ENCODE assay signal across 11 cellular contexts in the genomic region with DNA sequence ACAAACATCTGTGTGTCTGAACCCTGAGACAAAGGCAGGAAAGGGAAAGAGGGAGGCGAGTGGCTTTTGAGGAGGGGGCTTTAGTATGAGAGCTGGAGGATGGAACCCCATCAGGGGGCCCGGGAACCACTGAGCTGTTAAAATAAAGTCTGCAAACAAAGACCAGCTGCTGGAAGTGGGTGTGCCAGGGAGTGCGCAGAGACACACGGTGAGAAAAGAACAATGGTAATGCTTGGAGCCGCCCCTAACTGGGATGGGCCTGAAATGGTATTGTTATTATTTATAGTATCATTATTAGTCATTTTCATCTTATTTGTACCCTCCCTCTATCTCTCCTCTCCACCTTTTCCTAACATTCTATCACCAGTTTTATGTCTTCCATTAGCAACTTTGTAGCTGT. TPM values are rescaled to one million over a fixed set of nuclear protein-coding genes. Genes with fewer than 3 reads are reported as not detected.
A peak's percentile ranks its signal among the peaks of the same experiment; 100 is the strongest.
DNase-seq lines count a peak whose midpoint lies in the region; ATAC-seq, FAIRE-seq and TF ChIP-seq lines count a peak whose summit lies in the region.
"Not testable (repeated sequence)": the region's sequence is repeated elsewhere in the genome, so short reads cannot be mapped to it uniquely, and the experiment has no call there.
"Had no signal": no experiment of that assay in that cellular context is flagged by ENCODE, and none has a peak within 500 bp of the region (broad histone marks: within the 10 kb centered on the region; RNA-seq: fewer than 3 reads in every experiment).

No MANE protein-coding gene starts in this region.

- not testable (repeated sequence) for H3K9me3 Mint-ChIP-seq in T-cell; activated T-cell treated with anti-CD3 and anti-CD28 coated beads, Interleukin-2, amount 50 U/mL, for 4 hours; nephron; stimulated activated naive CD8-positive, alpha-beta T cell treated with anti-CD3 and anti-CD28 coated beads, Interleukin-15, Interleukin-2, amounts not matched to agents 100 ng/mL and 50 ng/mL, for 24 hours

- ATAC-seq in T-cell (replicated peaks in 1 of 4); activated T-cell treated with anti-CD3 and anti-CD28 coated beads, Interleukin-2, amount 50 U/mL, for 4 hours; GM12878; left lung: not testable (repeated sequence)

- H3K79me2 ChIP-seq in GM12878 (ENCODE audit: control insufficient read depth, insufficient read depth, low read length), result peaks cover 23% of the 10 kb centered on the region

- H3K4me1 ChIP-seq in GM12878 (ENCODE audit: control insufficient read depth, insufficient read depth, low read length) (peaks cover 45% of the 10 kb centered on the region), esophagus muscularis mucosa (peaks cover 50 to 73% (median 66%) of the 10 kb centered on the region in 4 donors), left lung (peaks cover 15 to 70% of the 10 kb centered on the region in 2 donors)

- not testable (repeated sequence) for DNase-seq in T-cell; activated T-cell treated with anti-CD3 and anti-CD28 coated beads, Interleukin-2, amount 50 U/mL, for 4 hours; GM12878 (ENCODE audit: low read depth, low spot score); esophagus muscularis mucosa (ENCODE audit: extremely low spot score); left lung

- not testable (repeated sequence) for TF ChIP-seq RAD21 in GM12878 (IDR thresholded peaks at IDR 0.05; ENCODE audit: insufficient read depth, low read depth, low read length)

- not testable (repeated sequence) for FAIRE-seq in GM12878 (lab: Jason Lieb, UNC)

- H3K4me3 ChIP-seq in GM12878 (peak overlapping the region; percentile 91; the same call in 1 of the 2 replicates), esophagus muscularis mucosa (peak overlapping the region in 3 of 4 donors; percentile 50 to 60 (median 52)), left lung (peak overlapping the region in 1 of 2 donors; percentile 72)

- H3K27me3 ChIP-seq in GM12878 (replicated peaks in 1 of 2; ENCODE audit: control insufficient read depth in 2 of 2, insufficient read depth in 2 of 2, low read length in 1 of 2); esophagus muscularis mucosa; left lung: not testable (repeated sequence)

- H2AFZ ChIP-seq in GM12878 (ENCODE audit: control insufficient read depth, low read depth, low read length), result not testable (repeated sequence)

- peaks cover 32% of the 10 kb centered on the region for H3K36me3 Mint-ChIP-seq in T-cell
- peaks cover 32% of the 10 kb centered on the region for H3K36me3 Mint-ChIP-seq in activated T-cell treated with anti-CD3 and anti-CD28 coated beads, Interleukin-2, amount 50 U/mL, for 4 hours (ENCODE audit: insufficient read depth)
- not testable (repeated sequence) for H3K36me3 Mint-ChIP-seq in nephron (ENCODE audit: low read depth)
- H3K36me3 Mint-ChIP-seq in stimulated activated naive CD8-positive, alpha-beta T cell treated with anti-CD3 and anti-CD28 coated beads, Interleukin-15, Interleukin-2, amounts not matched to agents 100 ng/mL and 50 ng/mL, for 24 hours (ENCODE audit: low read depth), result peaks cover 28% of the 10 kb centered on the region

- not testable (repeated sequence) for H3K27ac ChIP-seq in GM12878 (ENCODE audit: control insufficient read depth, insufficient read depth)
- H3K27ac ChIP-seq in esophagus muscularis mucosa (replicated peaks in 1 of 4), result peak overlapping the region; percentile 79 to 86 (median 84)
- H3K27ac ChIP-seq in left lung, result peak overlapping the region; percentile 82 to 85

- no CpG with 5 or more reads among the region's 5 CpGs for WGBS in GM12878 (ENCODE audit: insufficient coverage, insufficient replicate concordance, low lambda C conversion rate, missing lambda C conversion rate)
- WGBS in esophagus muscularis mucosa, result 100% methylated on average over 1 of the region's 5 CpGs

- H3K4me2 ChIP-seq in GM12878 (ENCODE audit: control insufficient read depth, insufficient read depth), result peak overlapping the region; percentile 54; the same call in 1 of the 2 replicates

- H3K27ac Mint-ChIP-seq in T-cell, result peak overlapping the region; percentile 73 to 78
- H3K27ac Mint-ChIP-seq in nephron, result peak overlapping the region in 2 of 3 experiments; percentile 64 to 74
- H3K27ac Mint-ChIP-seq in stimulated activated naive CD8-positive, alpha-beta T cell treated with anti-CD3 and anti-CD28 coated beads, Interleukin-15, Interleukin-2, amounts not matched to agents 100 ng/mL and 50 ng/mL, for 24 hours, result peak overlapping the region; percentile 61

- not testable (repeated sequence) for H4K20me1 ChIP-seq in GM12878 (ENCODE audit: control insufficient read depth, insufficient read depth)

- peak overlapping the region in 2 of 3 donors; percentile 28 to 96 for H3K4me3 Mint-ChIP-seq in T-cell
- peak overlapping the region; percentile 87 for H3K4me3 Mint-ChIP-seq in activated T-cell treated with anti-CD3 and anti-CD28 coated beads, Interleukin-2, amount 50 U/mL, for 4 hours
- not testable (repeated sequence) for H3K4me3 Mint-ChIP-seq in nephron
- peak overlapping the region; percentile 21 for H3K4me3 Mint-ChIP-seq in stimulated activated naive CD8-positive, alpha-beta T cell treated with anti-CD3 and anti-CD28 coated beads, Interleukin-15, Interleukin-2, amounts not matched to agents 100 ng/mL and 50 ng/mL, for 24 hours

- not testable (repeated sequence) for H3K27me3 Mint-ChIP-seq in T-cell; activated T-cell treated with anti-CD3 and anti-CD28 coated beads, Interleukin-2, amount 50 U/mL, for 4 hours (ENCODE audit: low read depth); nephron (ENCODE audit: low read depth); stimulated activated naive CD8-positive, alpha-beta T cell treated with anti-CD3 and anti-CD28 coated beads, Interleukin-15, Interleukin-2, amounts not matched to agents 100 ng/mL and 50 ng/mL, for 24 hours

- H3K4me1 Mint-ChIP-seq in T-cell (peaks cover 52 to 71% (median 62%) of the 10 kb centered on the region in 3 donors), nephron (peaks cover 58% of the 10 kb centered on the region)
- H3K4me1 Mint-ChIP-seq in activated T-cell treated with anti-CD3 and anti-CD28 coated beads, Interleukin-2, amount 50 U/mL, for 4 hours (ENCODE audit: low read depth), result peaks cover 75% of the 10 kb centered on the region
- peaks cover 71% of the 10 kb centered on the region for H3K4me1 Mint-ChIP-seq in stimulated activated naive CD8-positive, alpha-beta T cell treated with anti-CD3 and anti-CD28 coated beads, Interleukin-15, Interleukin-2, amounts not matched to agents 100 ng/mL and 50 ng/mL, for 24 hours (ENCODE audit: low read depth)

- POLR2A ChIA-PET in T-cell (lab: Charles Lee), result interaction anchor here in 1 of 2 donors (0.5 kb wide), 1 partner anchor 62 kb away, joined by 3 read pairs; no protein-coding TSS in a partner anchor
- POLR2A ChIA-PET in GM12878 (lab: Charles Lee), result interaction anchor here (1.5 to 6.5 kb wide), 2 partner anchors 16 kb away, joined by 5 to 99 read pairs; partner anchors contain the start of gene APOL2

- SMC1A ChIA-PET in GM12878 (lab: Charles Lee; ENCODE audit: uncharacterized antibody, unreplicated experiment), result interaction anchor here (0.8 to 9.8 kb wide), 3 partner anchors 8 to 22 kb away, joined by 3 to 165 read pairs (median 4); partner anchors contain the start of gene APOL2

- not testable (repeated sequence) for H3K9me3 ChIP-seq in GM12878 (replicated peaks; ENCODE audit: control insufficient read depth, insufficient read depth, low read length); esophagus muscularis mucosa; left lung

- peaks cover 0 to 16% of the 10 kb centered on the region in 2 experiments; a peak in 2 of 4 replicates for H3K36me3 ChIP-seq in GM12878 (ENCODE audit: control insufficient read depth in 2 of 2, insufficient read depth in 2 of 2, low read length in 1 of 2)
- peaks cover 0 to 17% (median 9%) of the 10 kb centered on the region in 4 donors for H3K36me3 ChIP-seq in esophagus muscularis mucosa
- peaks cover 0 to 13% of the 10 kb centered on the region in 2 donors for H3K36me3 ChIP-seq in left lung

- not testable (repeated sequence) for BruUV-seq in GM12878 (replicated peaks; lab: Mats Ljungman, UMichigan)

- TF ChIP-seq POLR2A in GM12878 (IDR thresholded peaks at IDR 0.05; ENCODE audit: low read depth, low read length); esophagus muscularis mucosa (IDR thresholded peaks at IDR 0.05; ENCODE audit: low read depth): not testable (repeated sequence)

- RAD21 ChIA-PET in GM12878 (lab: Charles Lee; ENCODE audit: unreplicated experiment), result interaction anchor here (12.0 kb wide), 1 partner anchor 17 kb away, joined by 100 read pairs; the partner anchor contains the start of gene APOL2

- intact Hi-C loops in GM12878 (cut with micrococcal nuclease; ENCODE audit: unreplicated experiment); left lung (cut with DNase I): not testable (repeated sequence)
- intact Hi-C loops in esophagus muscularis mucosa (cut with DNase I), result loop anchor here (5.0 kb wide), 1 partner anchor 53 kb away; the partner anchor contains the start of gene APOL4

- TF ChIP-seq EP300 in GM12878 (IDR thresholded peaks at IDR 0.05; ENCODE audit: borderline replicate concordance in 1 of 2, control insufficient read depth in 1 of 2, low read depth in 2 of 2, low read length in 2 of 2); esophagus muscularis mucosa (IDR thresholded peaks at IDR 0.05): not testable (repeated sequence)

- in situ Hi-C loops in GM12878 (cut with MboI), result not testable (repeated sequence)

- TF ChIP-seq CTCF in GM12878 (IDR thresholded peaks at IDR 0.05 in 2 of 3, conservative IDR thresholded peaks at IDR 0.05 in 1 of 3; ENCODE audit: control insufficient read depth in 2 of 3, extremely low read depth in 1 of 3, insufficient read depth in 1 of 3, low read depth in 3 of 3, low read length in 3 of 3); esophagus muscularis mucosa (IDR thresholded peaks at IDR 0.05); left lung (IDR thresholded peaks at IDR 0.05); nephron (IDR thresholded peaks at IDR 0.05; ENCODE audit: unreplicated experiment in 3 of 3): not testable (repeated sequence)

- H3K9ac ChIP-seq in GM12878 (ENCODE audit: control insufficient read depth, insufficient read depth, low read length), result not testable (repeated sequence)

- CTCF ChIA-PET in T-cell (lab: Charles Lee), result interaction anchor here in 1 of 2 donors (0.7 kb wide), 1 partner anchor 16 kb away, joined by 3 read pairs; the partner anchor contains the start of gene APOL2
- CTCF ChIA-PET in GM12878 (lab: Yijun Ruan, JAX), result interaction anchor here (2.1 to 13.2 kb wide), 2 partner anchors 16 to 23 kb away, joined by 5 to 153 read pairs; partner anchors contain the start of gene APOL2

RNA-seq across cellular contexts. Expression of gene APOL1, which starts 2.6 kb away (rescaled TPM):
- total RNA-seq in T-cell (10 to 100 TPM; 15.7 to 29.5 (median 19.8) TPM), GM12878 (2014; rRNA removed) (13.7 and 14.4 TPM in 2 replicates), GM12878 (2014; rRNA removed; fragmentation: Illumina TruSeq; extraction: Trizol) (12.6 and 13.1 TPM in 2 replicates), GM12878 (2021) (27.4 and 28.6 TPM in 2 replicates), esophagus muscularis mucosa (10 to 100 TPM; 19.0 to 48.8 (median 28.0) TPM), left lung (100 to 1,000 TPM in 1 of 2 donors, 10 to 100 TPM in 1; 89.4 to 109 TPM)
- total RNA-seq in activated T-cell treated with anti-CD3 and anti-CD28 coated beads, Interleukin-2, amount 50 U/mL, for 4 hours, result 10 to 100 TPM; 39.8 to 53.1 (median 42.0) TPM
- total RNA-seq in GM12878 (2013; cell fraction: nucleolus; rRNA removed), result 27.2 and 29.3 TPM in 2 replicates
- 63.5 TPM for polyA plus RNA-seq in GM12878 (2011; ENCODE audit: low read depth)
- polyA plus RNA-seq in GM12878 (2011; rRNA removed) (27.2 and 42.0 TPM in 2 replicates), GM12878 (2014; fragmentation: Illumina TruSeq; extraction: Trizol) (20.6 and 25.3 TPM in 2 replicates), GM12878 (2014; fragmentation: Nextera tagmentation; extraction: Ambion mirVana) (10 to 100 TPM in 1 of 2 experiments, 1 to 10 TPM in 1; 9.0 to 10.7 TPM), GM12878 (2014; rRNA removed) (18.3 and 18.7 TPM in 2 replicates), GM12878 (2016; fragmentation: Nextera tagmentation; extraction: Ambion mirVana) (10 to 100 TPM; 17.2 to 18.0 TPM)
- polyA plus RNA-seq in GM12878 (2011; cell fraction: cytosol; rRNA removed), result 38.4 and 39.9 TPM in 2 replicates
- polyA plus RNA-seq in GM12878 (2011; cell fraction: nucleus; rRNA removed), result 65.7 and 104 TPM in 2 replicates
- 68.7 and 73.3 TPM in 2 replicates for polyA plus RNA-seq in GM12878 (2012)
- 33.8 and 34.1 TPM in 2 replicates for polyA minus RNA-seq in GM12878 (2011; rRNA and poly(A)+ RNA removed)
- 11.8 and 16.4 TPM in 2 replicates for polyA minus RNA-seq in GM12878 (2011; cell fraction: cytosol; rRNA and poly(A)+ RNA removed)
- polyA minus RNA-seq in GM12878 (2011; cell fraction: nucleus; rRNA and poly(A)+ RNA removed), result 15.2 and 21.3 TPM in 2 replicates
- polyA plus RNA-seq: neural cell had no signal

RNA-seq across cellular contexts. Expression of gene APOL2, which starts 16.2 kb away (rescaled TPM):
- total RNA-seq in T-cell (10 to 100 TPM; 38.3 to 80.7 (median 70.6) TPM), GM12878 (2014; rRNA removed) (25.1 and 26.6 TPM in 2 replicates), GM12878 (2014; rRNA removed; fragmentation: Illumina TruSeq; extraction: Trizol) (27.0 and 27.3 TPM in 2 replicates), GM12878 (2021) (29.0 and 32.9 TPM in 2 replicates), esophagus muscularis mucosa (10 to 100 TPM; 22.0 to 41.9 (median 34.4) TPM), left lung (10 to 100 TPM; 51.3 to 63.0 TPM)
- total RNA-seq in activated T-cell treated with anti-CD3 and anti-CD28 coated beads, Interleukin-2, amount 50 U/mL, for 4 hours, result 100 to 1,000 TPM in 2 of 3 donors, 10 to 100 TPM in 1; 99.6 to 117 (median 106) TPM
- total RNA-seq in GM12878 (2013; cell fraction: nucleolus; rRNA removed), result 49.8 and 51.5 TPM in 2 replicates
- 33.3 TPM for polyA plus RNA-seq in GM12878 (2011; ENCODE audit: low read depth)
- polyA plus RNA-seq in GM12878 (2011; rRNA removed) (32.6 and 39.9 TPM in 2 replicates), GM12878 (2014; fragmentation: Illumina TruSeq; extraction: Trizol) (22.3 and 24.9 TPM in 2 replicates), GM12878 (2014; fragmentation: Nextera tagmentation; extraction: Ambion mirVana) (10 to 100 TPM in 1 of 2 experiments, 1 to 10 TPM in 1; 4.4 to 14.7 TPM), GM12878 (2014; rRNA removed) (26.9 and 27.4 TPM in 2 replicates), GM12878 (2016; fragmentation: Nextera tagmentation; extraction: Ambion mirVana) (10 to 100 TPM; 12.3 to 13.7 TPM)
- polyA plus RNA-seq in GM12878 (2011; cell fraction: cytosol; rRNA removed), result 46.3 and 57.5 TPM in 2 replicates
- polyA plus RNA-seq in GM12878 (2011; cell fraction: nucleus; rRNA removed), result 60.3 and 68.3 TPM in 2 replicates
- 50.1 and 55.3 TPM in 2 replicates for polyA plus RNA-seq in GM12878 (2012)
- 65.0 and 103 TPM in 2 replicates for polyA minus RNA-seq in GM12878 (2011; rRNA and poly(A)+ RNA removed)
- polyA minus RNA-seq in GM12878 (2011; cell fraction: cytosol; rRNA and poly(A)+ RNA removed), result 17.5 and 18.0 TPM in 2 replicates
- 14.6 and 21.5 TPM in 2 replicates for polyA minus RNA-seq in GM12878 (2011; cell fraction: nucleus; rRNA and poly(A)+ RNA removed)
- polyA plus RNA-seq: neural cell had no signal

RNA-seq across cellular contexts. Expression of gene APOL4, which starts 54.0 kb away (rescaled TPM):
- under 1 TPM in 2 of 5 donors, not detected in 3; 0.22 to 0.72 TPM for total RNA-seq in T-cell
- under 1 TPM in 1 of 3 donors, not detected in 2; 0.27 TPM for total RNA-seq in activated T-cell treated with anti-CD3 and anti-CD28 coated beads, Interleukin-2, amount 50 U/mL, for 4 hours
- not detected in 2 replicates for total RNA-seq in GM12878 (2013; cell fraction: nucleolus; rRNA removed)
- total RNA-seq in GM12878 (2014; rRNA removed), result not detected in 2 replicates
- total RNA-seq in GM12878 (2014; rRNA removed; fragmentation: Illumina TruSeq; extraction: Trizol), result not detected in 2 replicates
- 0.13 TPM in 1 of 2 replicates, not detected in the other for total RNA-seq in GM12878 (2021)
- 0.09 TPM for polyA plus RNA-seq in GM12878 (2011; ENCODE audit: low read depth)
- not detected in 2 replicates for polyA plus RNA-seq in GM12878 (2011; rRNA removed)
- polyA plus RNA-seq in GM12878 (2011; cell fraction: cytosol; rRNA removed), result not detected in 2 replicates
- 0.04 and 0.09 TPM in 2 replicates for polyA plus RNA-seq in GM12878 (2011; cell fraction: nucleus; rRNA removed)
- 0.13 TPM in 1 of 2 replicates, not detected in the other for polyA plus RNA-seq in GM12878 (2012)
- 0.13 and 0.24 TPM in 2 replicates for polyA plus RNA-seq in GM12878 (2014; fragmentation: Illumina TruSeq; extraction: Trizol)
- not detected for polyA plus RNA-seq in GM12878 (2014; fragmentation: Nextera tagmentation; extraction: Ambion mirVana)
- 0.03 and 0.22 TPM in 2 replicates for polyA plus RNA-seq in GM12878 (2014; rRNA removed)
- polyA plus RNA-seq in GM12878 (2016; fragmentation: Nextera tagmentation; extraction: Ambion mirVana), result under 1 TPM in 1 of 2 experiments, not detected in 1; 0.19 TPM
- polyA minus RNA-seq in GM12878 (2011; rRNA and poly(A)+ RNA removed), result 0.26 TPM in 1 of 2 replicates, not detected in the other
- polyA minus RNA-seq in GM12878 (2011; cell fraction: cytosol; rRNA and poly(A)+ RNA removed), result not detected in 2 replicates
- not detected in 2 replicates for polyA minus RNA-seq in GM12878 (2011; cell fraction: nucleus; rRNA and poly(A)+ RNA removed)
- total RNA-seq in esophagus muscularis mucosa, result 10 to 100 TPM in 1 of 4 donors, 1 to 10 TPM in 2, under 1 TPM in 1; 0.19 to 24.7 (median 1.6) TPM
- 10 to 100 TPM in 1 of 2 donors, 1 to 10 TPM in 1; 8.5 to 12.8 TPM for total RNA-seq in left lung
- total RNA-seq: Daoy, epithelial cell of proximal tubule, PC-9 had no signal
- polyA plus RNA-seq: neural cell had no signal
